In genomic region chr7:158975526-158976467, GRCh38 we compare ENCODE assay signal across 8 cellular contexts.
DNase-seq lines count a peak whose midpoint lies in the region; ATAC-seq and TF ChIP-seq lines count a peak whose summit lies in the region.

No MANE protein-coding gene starts in this region.

- no peak for ATAC-seq in HG03457 (IDR thresholded peaks at IDR 0.05; ENCODE audit: unreplicated experiment)

- H3K27ac Mint-ChIP-seq in activated T-helper 1 cell treated with anti-CD3 and anti-CD28 coated beads, Interleukin-12 subunit alpha, Interleukin-12 subunit beta, Interleukin-2, Interleukin-4 antibody, amounts not matched to agents 30 ng/mL and 10 ng/mL and 1 ng/mL, durations not matched to agents 14 hours and 24 hours and 36 hours: peak overlapping the region; percentile 63

- H3K27me3 ChIP-seq in thyroid gland: no peaks in the 10 kb centered on the region

- no peaks in the 10 kb centered on the region for H3K36me3 ChIP-seq in thyroid gland

- H3K9me3 Mint-ChIP-seq in activated T-helper 1 cell treated with anti-CD3 and anti-CD28 coated beads, Interleukin-12 subunit alpha, Interleukin-12 subunit beta, Interleukin-2, Interleukin-4 antibody, amounts not matched to agents 30 ng/mL and 10 ng/mL and 1 ng/mL, durations not matched to agents 14 hours and 24 hours and 36 hours: peaks cover 20% of the 10 kb centered on the region

- peaks cover 3% of the 10 kb centered on the region for H3K36me3 Mint-ChIP-seq in activated T-helper 1 cell treated with anti-CD3 and anti-CD28 coated beads, Interleukin-12 subunit alpha, Interleukin-12 subunit beta, Interleukin-2, Interleukin-4 antibody, amounts not matched to agents 30 ng/mL and 10 ng/mL and 1 ng/mL, durations not matched to agents 14 hours and 24 hours and 36 hours (ENCODE audit: low read depth)

- H3K4me1 Mint-ChIP-seq in activated T-helper 1 cell treated with anti-CD3 and anti-CD28 coated beads, Interleukin-12 subunit alpha, Interleukin-12 subunit beta, Interleukin-2, Interleukin-4 antibody, amounts not matched to agents 30 ng/mL and 10 ng/mL and 1 ng/mL, durations not matched to agents 14 hours and 24 hours and 36 hours (ENCODE audit: low read depth): peaks cover 20% of the 10 kb centered on the region

- H3K27me3 Mint-ChIP-seq in activated T-helper 1 cell treated with anti-CD3 and anti-CD28 coated beads, Interleukin-12 subunit alpha, Interleukin-12 subunit beta, Interleukin-2, Interleukin-4 antibody, amounts not matched to agents 30 ng/mL and 10 ng/mL and 1 ng/mL, durations not matched to agents 14 hours and 24 hours and 36 hours (ENCODE audit: insufficient read depth): no peaks in the 10 kb centered on the region

- H3K27ac ChIP-seq in thyroid gland: no peak overlapping the region

- no peak for TF ChIP-seq CTCF in thyroid gland (IDR thresholded peaks at IDR 0.05)

- no peaks in the 10 kb centered on the region for H3K9me3 ChIP-seq in thyroid gland

- intact Hi-C loops in activated T-helper 1 cell treated with anti-CD3 and anti-CD28 coated beads, Interleukin-12 subunit alpha, Interleukin-12 subunit beta, Interleukin-2, Interleukin-4 antibody, amounts not matched to agents 30 ng/mL and 10 ng/mL and 1 ng/mL, durations not matched to agents 14 hours and 24 hours and 36 hours (cut with micrococcal nuclease): loop anchor here (2.0 to 10.0 kb wide), 3 partner anchors 119 to 581 kb away; partner anchors contain the start of gene DYNC2I1
- intact Hi-C loops in thyroid gland (cut with DNase I): loop anchor here (5.0 kb wide), 1 partner anchor 273 kb away; the partner anchor contains the start of gene NCAPG2

- H3K4me1 ChIP-seq in thyroid gland: no peaks in the 10 kb centered on the region

- H3K4me3 ChIP-seq in thyroid gland (replicated peaks in 1 of 3): no peak overlapping the region

- no peak for TF ChIP-seq POLR2A in thyroid gland (IDR thresholded peaks at IDR 0.05)

- WGBS in thyroid gland, 2 donors: 80 to 84% methylated on average over 24 to 27 of the region's 33 CpGs

- DNase-seq in NCI-H1436 (lab: John Stamatoyannopoulos, UW) (peak; percentile 24), NCI-H1436 treated with DMSO at 0.1 percent for 48 hours (lab: John Stamatoyannopoulos, UW) (no peak), NCI-H345 treated with DMSO at 0.1 percent for 48 hours (lab: John Stamatoyannopoulos, UW; ENCODE audit: unreplicated experiment) (peak; percentile 37), SIG-M5 treated with dmso at 0.1 percent for 504 hours (lab: John Stamatoyannopoulos, UW; ENCODE audit: unreplicated experiment) (no peak), thyroid gland (no peak)
- DNase-seq in activated T-helper 1 cell treated with anti-CD3 and anti-CD28 coated beads, Interleukin-12 subunit alpha, Interleukin-12 subunit beta, Interleukin-2, Interleukin-4 antibody, amounts not matched to agents 30 ng/mL and 10 ng/mL and 1 ng/mL, durations not matched to agents 14 hours and 24 hours and 36 hours (ENCODE audit: low spot score): peak; percentile 16
- DNase-seq in stimulated activated CD4-positive, alpha-beta T cell treated with anti-CD3 and anti-CD28 coated beads, Interleukin-4, amount 100 ng/mL, for 48 hours (ENCODE audit: low read depth in 2 of 2): peak; percentile 29 to 48

- H3K4me3 Mint-ChIP-seq in activated T-helper 1 cell treated with anti-CD3 and anti-CD28 coated beads, Interleukin-12 subunit alpha, Interleukin-12 subunit beta, Interleukin-2, Interleukin-4 antibody, amounts not matched to agents 30 ng/mL and 10 ng/mL and 1 ng/mL, durations not matched to agents 14 hours and 24 hours and 36 hours: peak overlapping the region; percentile 0

Comparison
In these comparisons a context has a peak if more than half of its experiments do, and no peak if none do; other contexts are left out.
1. DNase-seq: peak in NCI-H1436 (single experiment), NCI-H345 treated with DMSO at 0.1 percent for 48 hours (single experiment), activated T-helper 1 cell treated with anti-CD3 and anti-CD28 coated beads, Interleukin-12 subunit alpha, Interleukin-12 subunit beta, Interleukin-2, Interleukin-4 antibody, amounts not matched to agents 30 ng/mL and 10 ng/mL and 1 ng/mL, durations not matched to agents 14 hours and 24 hours and 36 hours (single experiment) and stimulated activated CD4-positive, alpha-beta T cell treated with anti-CD3 and anti-CD28 coated beads, Interleukin-4, amount 100 ng/mL, for 48 hours (2 of 2); none in NCI-H1436 treated with DMSO at 0.1 percent for 48 hours (single experiment), SIG-M5 treated with dmso at 0.1 percent for 504 hours (single experiment) and thyroid gland (0 of 2).